In the genomic region with DNA sequence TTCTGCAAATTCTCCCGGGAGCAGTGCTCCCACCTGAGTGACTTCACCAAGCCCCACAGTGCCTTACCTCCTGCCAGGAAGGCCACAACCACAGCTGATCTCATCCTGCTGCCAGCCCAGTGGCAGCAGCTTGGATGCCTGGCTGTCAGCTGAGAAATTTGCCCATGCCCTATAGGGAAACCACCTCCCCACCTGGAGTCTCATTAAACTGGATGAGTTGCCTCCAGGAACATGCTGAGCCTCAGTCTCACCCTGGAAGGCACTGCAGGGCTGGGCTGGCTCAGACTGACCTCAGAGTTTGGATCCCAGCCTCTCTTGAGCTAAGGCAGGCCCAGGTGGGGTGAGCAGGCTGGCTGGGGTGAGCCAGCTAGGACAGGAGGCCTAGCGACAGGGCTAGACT, we compare ENCODE assay signal across 22 cellular contexts. TPM values are rescaled to one million over a fixed set of nuclear protein-coding genes. Genes with fewer than 3 reads are reported as not detected.
DNase-seq lines count a peak whose midpoint lies in the region; ATAC-seq and TF ChIP-seq lines count a peak whose summit lies in the region.
"Had no signal": no experiment of that assay in that cellular context is flagged by ENCODE, and none has a peak within 500 bp of the region (broad histone marks: within the 10 kb centered on the region; RNA-seq: fewer than 3 reads in every experiment).

No MANE protein-coding gene starts in this region.

- TF ChIP-seq CTCF in mammary epithelial cell (conservative IDR thresholded peaks at IDR 0.05 in 1 of 2, IDR thresholded peaks at IDR 0.05 in 1 of 2; ENCODE audit: extremely low read depth in 1 of 2, insufficient read depth in 1 of 2, low read depth in 1 of 2, low read length in 2 of 2), result no peak
- TF ChIP-seq CTCF in MCF 10A (IDR thresholded peaks at IDR 0.05; ENCODE audit: unreplicated experiment), result no peak
- no peak for TF ChIP-seq CTCF in HEK293 (tag by site-specific recombination; IDR thresholded peaks at IDR 0.05)
- no peak for TF ChIP-seq CTCF in foreskin keratinocyte (conservative IDR thresholded peaks at IDR 0.05)

- intact Hi-C loops in mammary epithelial cell (cut with micrococcal nuclease), result no loop called here
- intact Hi-C loops in MCF 10A (cut with micrococcal nuclease), result no loop called here

- no TSS peak for BruUV-seq in mammary epithelial cell (replicated peaks; lab: Mats Ljungman, UMichigan)
- no TSS peak for BruUV-seq in MCF 10A (replicated peaks; lab: Mats Ljungman, UMichigan)

- no peak overlapping the region for H2AFZ ChIP-seq in mammary epithelial cell (ENCODE audit: low read depth, low read length)

- in situ Hi-C loops in mammary epithelial cell (cut with MboI; ENCODE audit: low sequenced_read_pairs in 2 of 2), result no loop called here

- no peak overlapping the region for H3K27ac Mint-ChIP-seq in MCF 10A (ENCODE audit: low read depth, unreplicated experiment)
- H3K27ac Mint-ChIP-seq: CD4-positive, alpha-beta T cell; HFFc6 had no signal

- DNase-seq in mammary epithelial cell (peak; percentile 35), MCF 10A (ENCODE audit: unreplicated experiment) (no peak), foreskin keratinocyte (peak in 1 of 2 donors; percentile 38), SIG-M5 treated with dmso at 0.1 percent for 504 hours (lab: John Stamatoyannopoulos, UW; ENCODE audit: unreplicated experiment) (no peak)
- DNase-seq in activated naive CD4-positive, alpha-beta T cell treated with anti-CD3 and anti-CD28 coated beads, Interleukin-2, amount 50 U/mL, for 16 hours, result no peak
- DNase-seq: Caco-2; CD4-positive, alpha-beta T cell; EL; HFFc6; MG63; NCI-H1048; NCI-H146; NCI-H2029 treated with DMSO at 0.1 percent for 48 hours; NCI-H774; OCI-M1; RPMI8226 had no signal

- H3K9me3 ChIP-seq in mammary epithelial cell (replicated peaks; ENCODE audit: insufficient read depth, low read length) (no peaks in the 10 kb centered on the region), HEK293 (ENCODE audit: control insufficient read depth, insufficient read depth, low read depth, low read length) (no peaks in the 10 kb centered on the region)
- H3K9me3 ChIP-seq: Caco-2, MG63, SJSA1 had no signal

- peaks cover 16% of the 10 kb centered on the region for H3K27me3 Mint-ChIP-seq in MCF 10A (ENCODE audit: insufficient read depth, unreplicated experiment)
- H3K27me3 Mint-ChIP-seq: CD4-positive, alpha-beta T cell had no signal

- H3K36me3 ChIP-seq in mammary epithelial cell (ENCODE audit: insufficient read depth, low read length) (no peaks in the 10 kb centered on the region), HEK293 (ENCODE audit: control insufficient read depth in 2 of 2, insufficient read depth in 1 of 2, low read length in 2 of 2) (no peaks in the 10 kb centered on the region), rectal smooth muscle tissue (ENCODE audit: control insufficient read depth, insufficient read depth, low read length) (no peaks in the 10 kb centered on the region)
- H3K36me3 ChIP-seq: MG63, SJSA1 had no signal

- H3K4me1 ChIP-seq in mammary epithelial cell (ENCODE audit: insufficient read depth, low read length) (no peaks in the 10 kb centered on the region), HEK293 (ENCODE audit: control insufficient read depth, insufficient read depth, low read length) (no peaks in the 10 kb centered on the region), foreskin keratinocyte (no peaks in the 10 kb centered on the region), rectal smooth muscle tissue (ENCODE audit: control insufficient read depth, insufficient read depth, low read length) (peaks cover 20% of the 10 kb centered on the region)
- H3K4me1 ChIP-seq: SJSA1 had no signal

- H3K27ac ChIP-seq in mammary epithelial cell (ENCODE audit: insufficient read depth, low read depth, low read length) (no peak overlapping the region), HEK293 (ENCODE audit: extremely low read depth, low read depth, low read length) (no peak overlapping the region), foreskin keratinocyte (no peak overlapping the region), rectal smooth muscle tissue (ENCODE audit: low read depth, low read length) (peak overlapping the region; percentile 6)
- H3K27ac ChIP-seq: KMS-11, SJSA1 had no signal

- no peak overlapping the region for H3K4me2 ChIP-seq in mammary epithelial cell (ENCODE audit: insufficient read depth, low read depth, low read length)
- H3K4me2 ChIP-seq: KMS-11 had no signal

- H3K4me3 ChIP-seq in mammary epithelial cell (replicated peaks in 1 of 3; ENCODE audit: insufficient read depth in 1 of 3, low read depth in 2 of 3, low read length in 3 of 3) (no peak overlapping the region), HEK293 (ENCODE audit: low read depth, low read length) (no peak overlapping the region), rectal smooth muscle tissue (ENCODE audit: low read length) (no peak overlapping the region)
- H3K4me3 ChIP-seq: MG63, SJSA1 had no signal

- H3K27me3 ChIP-seq in mammary epithelial cell (ENCODE audit: insufficient read depth, low read length) (no peaks in the 10 kb centered on the region), foreskin keratinocyte (peaks cover 7% of the 10 kb centered on the region), rectal smooth muscle tissue (ENCODE audit: control insufficient read depth, insufficient read depth, low read length) (no peaks in the 10 kb centered on the region)
- H3K27me3 ChIP-seq: MG63 had no signal

- no peaks in the 10 kb centered on the region for H3K9me3 Mint-ChIP-seq in MCF 10A (ENCODE audit: unreplicated experiment)
- H3K9me3 Mint-ChIP-seq: CD4-positive, alpha-beta T cell; HFFc6 had no signal

- dilution Hi-C loops in mammary epithelial cell (cut with HindIII; ENCODE audit: low sequenced_read_pairs), result no loop called here

- H3K9ac ChIP-seq in mammary epithelial cell (ENCODE audit: insufficient read depth, low read length), result no peak overlapping the region
- H3K9ac ChIP-seq in rectal smooth muscle tissue (ENCODE audit: low read length), result no peak overlapping the region
- H3K9ac ChIP-seq: KMS-11 had no signal

- no peaks in the 10 kb centered on the region for H3K79me2 ChIP-seq in mammary epithelial cell (ENCODE audit: insufficient read depth, low read length)

- POLR2A ChIA-PET in MCF 10A (lab: Yijun Ruan, JAX), result no interaction called here
- POLR2A ChIA-PET in HEK293 (lab: Yijun Ruan, JAX), result no interaction called here

- ATAC-seq in foreskin keratinocyte (peak; percentile 45), HG02884 (IDR thresholded peaks at IDR 0.05; ENCODE audit: unreplicated experiment) (no peak)

- WGBS in mammary epithelial cell (ENCODE audit: low coverage, missing lambda C conversion rate), result 78% methylated on average over 2 of the region's 2 CpGs

- H3K36me3 Mint-ChIP-seq in MCF 10A (ENCODE audit: insufficient read depth, unreplicated experiment), result no peaks in the 10 kb centered on the region

- CTCF ChIA-PET in mammary epithelial cell (lab: Charles Lee; ENCODE audit: low non-redundant PET) (no interaction called here), MCF 10A (lab: Yijun Ruan, JAX) (no interaction called here), HEK293 (lab: Yijun Ruan, JAX) (interaction anchor here (0.6 to 1.1 kb wide), 3 partner anchors 10 to 498 kb away, joined by 3 to 5 read pairs (median 4); no protein-coding TSS in a partner anchor)

- no peaks in the 10 kb centered on the region for H4K20me1 ChIP-seq in mammary epithelial cell (ENCODE audit: insufficient read depth, low read length)

- H3K4me3 Mint-ChIP-seq in MCF 10A (ENCODE audit: unreplicated experiment), result no peak overlapping the region
- H3K4me3 Mint-ChIP-seq: CD4-positive, alpha-beta T cell; HFFc6 had no signal

- H3K4me1 Mint-ChIP-seq in MCF 10A (ENCODE audit: insufficient read depth, unreplicated experiment), result no peaks in the 10 kb centered on the region

TF ChIP-seq in HEK293, 187 proteins besides CTCF, POLR2A, EP300 and RAD21:
- TF ChIP-seq GLI2 (tag by site-specific recombination; IDR thresholded peaks at IDR 0.05; ENCODE audit: borderline replicate concordance, low read depth) (no peak), OSR2 (tag by site-specific recombination; IDR thresholded peaks at IDR 0.05) (0 out of 2 replicates have a peak, but pooled peaks have one; percentile 36), EGR2 (tag by site-specific recombination; IDR thresholded peaks at IDR 0.05; ENCODE audit: low read depth) (no peak), ZNF175 (tag by site-specific recombination; IDR thresholded peaks at IDR 0.05) (no peak), GLIS1 (tag by site-specific recombination; IDR thresholded peaks at IDR 0.05) (peak; percentile 93), SCRT1 (tag by site-specific recombination; IDR thresholded peaks at IDR 0.05; ENCODE audit: borderline replicate concordance) (no peak), ZIC2 (tag by site-specific recombination; IDR thresholded peaks at IDR 0.05) (peak; percentile 99), HOXC10 (CRISPR knock-in tag; IDR thresholded peaks at IDR 0.05) (no peak), KLF8 (tag by site-specific recombination; IDR thresholded peaks at IDR 0.05) (no peak)

RNA-seq across cellular contexts. Expression of a gene that starts 23.3 kb away (rescaled TPM):
- under 1 TPM in 1 of 2 donors, not detected in 1; under 0.01 TPM for total RNA-seq in mammary epithelial cell
- polyA plus RNA-seq in mammary epithelial cell, result 0.09 TPM
- not detected for polyA minus RNA-seq in mammary epithelial cell
- 0.32 TPM in 1 of 2 replicates, not detected in the other for total RNA-seq in MCF 10A (2022)
- total RNA-seq in foreskin keratinocyte, result 0.11 and 0.14 TPM in 2 replicates
- 0.04 and 0.17 TPM in 2 replicates for polyA plus RNA-seq in foreskin keratinocyte
- total RNA-seq: CD4-positive, alpha-beta T cell; NCI-H460 had no signal
